Comparison of ENCODE assay signal across 19 cellular contexts in the genomic region with DNA sequence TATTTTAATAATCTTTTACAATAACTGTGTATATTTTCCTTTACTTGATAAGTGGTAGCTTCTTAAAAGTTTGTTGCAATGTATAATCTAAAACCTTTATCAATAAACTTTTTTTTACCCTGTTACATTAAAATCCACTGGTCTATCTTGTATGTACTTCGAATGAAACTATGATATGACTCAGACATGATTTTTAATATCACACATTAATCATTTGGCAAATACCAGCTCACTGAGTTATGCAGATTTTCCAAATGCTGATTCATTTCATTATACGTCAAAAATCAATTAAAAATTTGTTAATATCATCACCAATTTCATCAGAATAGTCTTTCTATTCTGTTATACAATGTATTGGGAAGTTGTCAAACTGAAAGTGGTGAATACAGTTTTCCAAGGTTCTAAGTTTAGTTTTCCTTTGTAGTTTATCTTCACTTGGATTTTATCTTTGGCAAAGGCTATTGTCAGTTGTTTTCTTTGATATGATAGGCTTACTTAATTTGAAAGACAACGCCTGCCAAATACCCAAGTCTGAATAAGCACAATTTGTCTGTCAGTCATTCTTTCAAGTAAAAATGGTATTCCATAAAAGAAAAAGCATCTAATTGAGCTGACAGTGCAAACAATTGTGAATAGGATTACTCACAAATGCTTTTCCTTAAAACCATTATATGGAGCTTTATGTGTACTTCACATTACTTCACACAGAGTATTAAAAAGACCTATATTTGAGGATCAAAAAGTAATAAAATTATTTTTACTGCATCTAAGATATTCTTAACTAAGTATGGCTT.
DNase-seq lines count a peak whose midpoint lies in the region; ATAC-seq and TF ChIP-seq lines count a peak whose summit lies in the region.
"Had no signal": no experiment of that assay in that cellular context is flagged by ENCODE, and none has a peak within 500 bp of the region (broad histone marks: within the 10 kb centered on the region; RNA-seq: fewer than 3 reads in every experiment).

No MANE protein-coding gene starts in this region.

- H3K9ac ChIP-seq in mesenchymal stem cell (ENCODE audit: low read length) = peak overlapping the region; percentile 70

- H3K79me2 ChIP-seq in OCI-LY7 (ENCODE audit: insufficient read depth, low read depth, low read length) = no peaks in the 10 kb centered on the region

- H3K4me3 ChIP-seq in cardiac fibroblast (replicated peaks in 1 of 2; ENCODE audit: low read depth in 2 of 2, low read length in 2 of 2) (no peak overlapping the region), mesenchymal stem cell (ENCODE audit: insufficient read depth in 1 of 2, low read depth in 1 of 2, low read length in 2 of 2) (peak overlapping the region in 1 of 2 experiments; percentile 58), OCI-LY7 (ENCODE audit: low read depth, low read length, poor library complexity, severe bottlenecking) (no peak overlapping the region)
- H3K4me3 ChIP-seq: cardiac muscle cell, esophagus muscularis mucosa, skin epidermis, tibial nerve had no signal

- no peak overlapping the region for H2BK12ac ChIP-seq in mesenchymal stem cell (ENCODE audit: low read length in 2 of 2)

- H3K9me3 ChIP-seq in mesenchymal stem cell (ENCODE audit: control insufficient read depth, low read length) (no peaks in the 10 kb centered on the region), OCI-LY7 (ENCODE audit: low read length) (no peaks in the 10 kb centered on the region)
- H3K9me3 ChIP-seq: esophagus muscularis mucosa, tibial nerve had no signal

- H3K79me1 ChIP-seq in mesenchymal stem cell (replicated peaks; ENCODE audit: low read length, poor library complexity, severe bottlenecking) = peaks cover 1% of the 10 kb centered on the region

- no peak overlapping the region for H3K14ac ChIP-seq in mesenchymal stem cell (ENCODE audit: low read length in 2 of 2)

- H4K91ac ChIP-seq in mesenchymal stem cell (ENCODE audit: low read length) = no peak overlapping the region

- no peak overlapping the region for H3K4ac ChIP-seq in mesenchymal stem cell (ENCODE audit: low read depth in 1 of 2, low read length in 2 of 2)

- no peak overlapping the region for H2AK5ac ChIP-seq in mesenchymal stem cell (ENCODE audit: low read length, severe bottlenecking)

- H3K4me1 ChIP-seq in mesenchymal stem cell (ENCODE audit: control insufficient read depth, insufficient read depth, low read depth, low read length) = no peaks in the 10 kb centered on the region
- H3K4me1 ChIP-seq in OCI-LY7 (ENCODE audit: insufficient read depth, low read length, poor library complexity, severe bottlenecking) = no peaks in the 10 kb centered on the region

- H3K27ac ChIP-seq in mesenchymal stem cell (ENCODE audit: low read length, poor library complexity, severe bottlenecking) = no peak overlapping the region
- no peak overlapping the region for H3K27ac ChIP-seq in OCI-LY7 (ENCODE audit: low read depth, low read length, poor library complexity, severe bottlenecking)
- H3K27ac ChIP-seq: 22Rv1, cardiac muscle cell, esophagus muscularis mucosa, tibial nerve had no signal

- no peak overlapping the region for H2BK15ac ChIP-seq in mesenchymal stem cell (ENCODE audit: low read depth, poor library complexity, severe bottlenecking)

- no peaks in the 10 kb centered on the region for H3K36me3 ChIP-seq in mesenchymal stem cell (ENCODE audit: control insufficient read depth in 1 of 2, insufficient read depth in 2 of 2, low read depth in 1 of 2, low read length in 2 of 2)
- no peaks in the 10 kb centered on the region for H3K36me3 ChIP-seq in OCI-LY7 (ENCODE audit: insufficient read depth, low read length)
- H3K36me3 ChIP-seq: cardiac muscle cell, esophagus muscularis mucosa, tibial nerve had no signal

- no peak overlapping the region for H4K8ac ChIP-seq in mesenchymal stem cell (ENCODE audit: low read length)

- no peaks in the 10 kb centered on the region for H4K20me1 ChIP-seq in OCI-LY7 (ENCODE audit: insufficient read depth, low read length)

- H3K27me3 ChIP-seq in mesenchymal stem cell (ENCODE audit: control insufficient read depth in 1 of 2, insufficient read depth in 1 of 2, low read length in 2 of 2) = no peaks in the 10 kb centered on the region
- H3K27me3 ChIP-seq: cardiac muscle cell, esophagus muscularis mucosa, tibial nerve had no signal

- no peak overlapping the region for H3K23ac ChIP-seq in mesenchymal stem cell (ENCODE audit: low read length in 2 of 2)

- H3K9me2 ChIP-seq in OCI-LY7 (ENCODE audit: insufficient read depth, low read length) = no peaks in the 10 kb centered on the region; the same call in 1 of the 2 replicates

- H2BK5ac ChIP-seq in mesenchymal stem cell (ENCODE audit: low read depth, low read length, poor library complexity, severe bottlenecking) = no peak overlapping the region

- ATAC-seq in Right ventricle myocardium superior (ENCODE audit: poor library complexity) = no peak
- ATAC-seq: activated T-cell treated with anti-CD3 and anti-CD28 coated beads, Interleukin-2, amount 50 U/mL, for 72 hours; naive thymus-derived CD8-positive, alpha-beta T cell; Right ventricle myocardium inferior had no signal

- 94% methylated on average over 1 of the region's 3 CpGs for WGBS in mesenchymal stem cell

- POLR2A ChIA-PET in OCI-LY7 (lab: Charles Lee) = interaction anchor here (0.7 to 1.3 kb wide), 2 partner anchors 9 to 616 kb away, joined by 3 to 4 read pairs; no protein-coding TSS in a partner anchor

- no peak overlapping the region for H3K4me2 ChIP-seq in mesenchymal stem cell (ENCODE audit: low read length, poor library complexity, severe bottlenecking)
- no peak overlapping the region for H3K4me2 ChIP-seq in OCI-LY7 (ENCODE audit: low read length)

- no peak overlapping the region for H3K18ac ChIP-seq in mesenchymal stem cell (ENCODE audit: low read depth in 1 of 2, low read length in 2 of 2)

- H2AFZ ChIP-seq in mesenchymal stem cell (ENCODE audit: low read depth, low read length) = no peak overlapping the region
- H2AFZ ChIP-seq in OCI-LY7 (ENCODE audit: low read length) = no peak overlapping the region

- BruUV-seq in OCI-LY7 (replicated peaks; lab: Mats Ljungman, UMichigan) = no TSS peak

- TF ChIP-seq CTCF in cardiac fibroblast (IDR thresholded peaks at IDR 0.05; ENCODE audit: low read depth, low read length) (no peak), OCI-LY7 (conservative IDR thresholded peaks at IDR 0.05; ENCODE audit: low read length) (no peak)

- DNase-seq in DMS 273 (lab: John Stamatoyannopoulos, UW; ENCODE audit: unreplicated experiment) = peak; percentile 30
- no peak for DNase-seq in DMS 273 treated with DMSO at 0.1 percent for 48 hours (lab: John Stamatoyannopoulos, UW)
- DNase-seq in NCI-H1694 treated with DMSO at 0.1 percent for 48 hours (lab: John Stamatoyannopoulos, UW) = peak; percentile 77
- peak; percentile 10 to 42 for DNase-seq in cardiac fibroblast (ENCODE audit: low read depth in 2 of 2)
- no peak for DNase-seq in mesenchymal stem cell
- DNase-seq in NCI-H748 treated with DMSO at 0.1 percent for 48 hours (lab: John Stamatoyannopoulos, UW) = no peak
- no peak for DNase-seq in Right ventricle myocardium superior
- DNase-seq in OCI-LY7 (ENCODE audit: low spot score) = no peak
- DNase-seq: activated T-cell treated with anti-CD3 and anti-CD28 coated beads, Interleukin-2, amount 50 U/mL, for 72 hours; H7; KBM-7; naive thymus-derived CD8-positive, alpha-beta T cell; NCI-H2107 had no signal

- H2BK120ac ChIP-seq in mesenchymal stem cell (ENCODE audit: low read depth, low read length) = no peak overlapping the region

- CTCF ChIA-PET in OCI-LY7 (lab: Charles Lee; ENCODE audit: unreplicated experiment) = no interaction called here

- intact Hi-C loops in Right ventricle myocardium superior (cut with DNase I) = no loop called here
- intact Hi-C loops in OCI-LY7 (cut with micrococcal nuclease; ENCODE audit: unreplicated experiment) = no loop called here

Comparison
In these comparisons a context has a peak if more than half of its experiments do, and no peak if none do; other contexts are left out.
1. DNase-seq: peak in DMS 273 (single experiment), NCI-H1694 treated with DMSO at 0.1 percent for 48 hours (single experiment) and cardiac fibroblast (2 of 2); none in DMS 273 treated with DMSO at 0.1 percent for 48 hours (single experiment), mesenchymal stem cell (single experiment), NCI-H748 treated with DMSO at 0.1 percent for 48 hours (single experiment), Right ventricle myocardium superior (single experiment) and OCI-LY7 (single experiment).